Comparison of ENCODE assay signal across 28 cellular contexts in genomic region chr20:29300579-29301551, GRCh38.
"Had no signal": no experiment of that assay in that cellular context is flagged by ENCODE, and none has a peak within 500 bp of the region (broad histone marks: within the 10 kb centered on the region; RNA-seq: fewer than 3 reads in every experiment).

No MANE protein-coding gene starts in this region.

- H3K27ac Mint-ChIP-seq: activated CD4-positive, alpha-beta memory T cell treated with anti-CD3 and anti-CD28 coated beads for 36 hours; activated naive CD4-positive, alpha-beta T cell treated with anti-CD3 and anti-CD28 coated beads, Interleukin-2, amount 50 U/mL, for 72 hours; activated T-helper 17 cell treated with anti-CD3 and anti-CD28 coated beads, Interleukin-2, amount 50 U/mL, for 72 hours; memory B cell; naive thymus-derived CD4-positive, alpha-beta T cell; stimulated activated naive CD8-positive, alpha-beta T cell treated with anti-CD3 and anti-CD28 coated beads, Interleukin-15, Interleukin-2, amounts not matched to agents 100 ng/mL and 50 ng/mL, for 24 hours; type B pancreatic cell had no signal

- H3K4me3 Mint-ChIP-seq: activated CD4-positive, alpha-beta memory T cell treated with anti-CD3 and anti-CD28 coated beads for 36 hours; activated T-cell treated with anti-CD3 and anti-CD28 coated beads, Interleukin-2, amount 50 U/mL, for 4 hours; activated T-helper 17 cell treated with anti-CD3 and anti-CD28 coated beads, Interleukin-2, amount 50 U/mL, for 72 hours; memory B cell; naive thymus-derived CD4-positive, alpha-beta T cell; stimulated activated naive CD8-positive, alpha-beta T cell treated with anti-CD3 and anti-CD28 coated beads, Interleukin-15, Interleukin-2, amounts not matched to agents 100 ng/mL and 50 ng/mL, for 24 hours; type B pancreatic cell had no signal

- H3K4me3 ChIP-seq: body of pancreas, coronary artery, dorsolateral prefrontal cortex, gastroesophageal sphincter, hepatocyte, pancreas, psoas muscle, spleen, thoracic aorta had no signal

- H3K9me3 ChIP-seq: body of pancreas, pancreas, psoas muscle, thoracic aorta had no signal

- H3K27me3 Mint-ChIP-seq: activated CD4-positive, alpha-beta memory T cell treated with anti-CD3 and anti-CD28 coated beads for 36 hours; activated T-helper 17 cell treated with anti-CD3 and anti-CD28 coated beads, Interleukin-2, amount 50 U/mL, for 72 hours; stimulated activated naive CD8-positive, alpha-beta T cell treated with anti-CD3 and anti-CD28 coated beads, Interleukin-15, Interleukin-2, amounts not matched to agents 100 ng/mL and 50 ng/mL, for 24 hours; type B pancreatic cell had no signal

- ATAC-seq: activated CD4-positive, CD25-positive, alpha-beta regulatory T cell treated with anti-CD3 and anti-CD28 coated beads, Interleukin-2, amount 50 U/mL, for 24 hours; activated naive CD4-positive, alpha-beta T cell treated with anti-CD3 and anti-CD28 coated beads, Interleukin-2, amount 50 U/mL, for 72 hours; activated T-cell treated with anti-CD3 and anti-CD28 coated beads, Interleukin-2, amount 50 U/mL, for 4 hours; activated T-helper 17 cell treated with anti-CD3 and anti-CD28 coated beads, Interleukin-2, amount 50 U/mL, for 72 hours; gastroesophageal sphincter; naive thymus-derived CD4-positive, alpha-beta T cell; pancreas had no signal

- H3K36me3 ChIP-seq: gastroesophageal sphincter, pancreas, spleen, thoracic aorta, WERI-Rb-1 had no signal

- H3K27me3 ChIP-seq: body of pancreas, hepatocyte, pancreas, spleen had no signal

- H3K4me1 ChIP-seq: body of pancreas, gastroesophageal sphincter, pancreas, psoas muscle, spleen had no signal

- H3K36me3 Mint-ChIP-seq: type B pancreatic cell had no signal

- H3K27ac ChIP-seq: body of pancreas, coronary artery, dorsolateral prefrontal cortex, gastroesophageal sphincter, hepatocyte, pancreas, psoas muscle, spleen, thoracic aorta, WERI-Rb-1 had no signal

- DNase-seq: activated CD4-positive, alpha-beta memory T cell treated with anti-CD3 and anti-CD28 coated beads for 36 hours; activated CD4-positive, alpha-beta T cell treated with anti-CD3 and anti-CD28 coated beads for 48 hours; activated CD8-positive, alpha-beta memory T cell treated with anti-CD3 and anti-CD28 coated beads, Interleukin-2, amount 50 U/mL, for 4 hours; activated naive CD4-positive, alpha-beta T cell; activated T-cell treated with anti-CD3 and anti-CD28 coated beads, Interleukin-2, amount 50 U/mL, for 4 hours; anterior cingulate cortex; body of pancreas; cerebellar nuclear complex; dorsolateral prefrontal cortex; effector memory CD4-positive, alpha-beta T cell; islet precursor cell; left cardiac atrium; midbrain; naive thymus-derived CD4-positive, alpha-beta T cell; spleen; WERI-Rb-1 had no signal
